In the genomic region with DNA sequence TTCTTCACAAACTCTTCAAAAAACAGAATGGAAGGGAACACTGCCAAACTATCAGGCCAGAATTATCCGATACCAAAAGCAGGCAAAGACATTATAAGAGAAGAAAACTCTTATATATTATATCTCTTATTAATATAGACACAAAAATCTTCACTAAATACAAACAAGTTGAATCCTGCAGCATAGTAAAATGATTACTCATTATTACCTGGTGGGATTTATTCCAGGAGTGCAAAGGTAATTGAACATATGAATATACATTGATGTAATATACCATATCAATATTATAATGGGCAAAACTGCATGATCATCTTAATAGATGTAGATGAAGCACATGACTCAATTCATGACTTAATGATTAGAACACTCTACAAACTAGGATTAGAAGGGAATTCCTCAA, we compare ENCODE assay signal across 28 cellular contexts. TPM values are rescaled to one million over a fixed set of nuclear protein-coding genes. Genes with fewer than 3 reads are reported as not detected.
"Had no signal": no experiment of that assay in that cellular context is flagged by ENCODE, and none has a peak within 500 bp of the region (broad histone marks: within the 10 kb centered on the region; RNA-seq: fewer than 3 reads in every experiment).

No MANE protein-coding gene starts in this region.

- H3K9me3 ChIP-seq: left lung, lower lobe of right lung, neutrophil, psoas muscle, right lobe of liver, stomach, testis, thyroid gland, transverse colon, upper lobe of left lung, vagina had no signal

- H3K36me3 ChIP-seq: left lung, lower lobe of right lung, neural progenitor cell, neutrophil, stomach, thyroid gland, transverse colon, upper lobe of left lung, vagina had no signal

- FAIRE-seq: kidney had no signal

- H3K27ac ChIP-seq: left lung, lower lobe of right lung, neural progenitor cell, neutrophil, parathyroid adenoma, psoas muscle, right lobe of liver, stomach, testis, thyroid gland, transverse colon, upper lobe of left lung, vagina had no signal

- DNase-seq: hippocampal formation; kidney; left colon; left lung; lower lobe of right lung; mesendoderm; naive B cell; natural killer cell; nephron progenitor cell; occipital lobe; psoas muscle; right lobe of liver; stimulated activated CD4-positive, alpha-beta T cell treated with anti-CD3 and anti-CD28 coated beads, Interleukin-1b, Interleukin-23, amount 100 ng/mL, for 48 hours; stimulated activated CD4-positive, alpha-beta T cell treated with anti-CD3 and anti-CD28 coated beads, Interleukin-2, amount 100 ng/mL, for 48 hours; stimulated activated naive B cell treated with anti-CD40 and anti-IgM and Interleukin-4, amounts not matched to agents 10 μg/mL and 1 μg/mL and 100 μg/mL, for 72 hours; stimulated activated naive CD8-positive, alpha-beta T cell treated with anti-CD3 and anti-CD28 coated beads, Interleukin-15, Interleukin-2, amounts not matched to agents 100 U/mL and 50 U/mL, for 24 hours; stomach; testis; thyroid gland; transverse colon; upper lobe of left lung had no signal

- H3K27me3 ChIP-seq: left lung, neural progenitor cell, neutrophil, right lobe of liver, stomach, testis, thyroid gland, transverse colon, upper lobe of left lung, vagina had no signal

- H3K9ac ChIP-seq: neural progenitor cell, parathyroid adenoma had no signal

- H3K79me2 ChIP-seq: parathyroid adenoma had no signal

- H3K4me2 ChIP-seq: neural progenitor cell, smooth muscle cell had no signal

- H2AFZ ChIP-seq: parathyroid adenoma had no signal

- H3K4me3 ChIP-seq: left lung, lower lobe of right lung, neural progenitor cell, psoas muscle, right lobe of liver, smooth muscle cell, stomach, testis, thyroid gland, transverse colon, upper lobe of left lung, vagina had no signal

- ATAC-seq: left colon; left lung; lower lobe of right lung; natural killer cell; psoas muscle; right lobe of liver; stimulated activated naive B cell treated with anti-CD40 and anti-IgM and Interleukin-4, amounts not matched to agents 10 μg/mL and 1 μg/mL and 100 μg/mL, for 72 hours; stimulated activated naive CD8-positive, alpha-beta T cell treated with anti-CD3 and anti-CD28 coated beads, Interleukin-15, Interleukin-2, amounts not matched to agents 100 U/mL and 50 U/mL, for 24 hours had no signal

- H3K4me1 ChIP-seq: left lung, lower lobe of right lung, neural progenitor cell, parathyroid adenoma, psoas muscle, right lobe of liver, stomach, testis, thyroid gland, upper lobe of left lung, vagina had no signal

RNA-seq across cellular contexts. Expression of a gene that starts 25.1 kb away (rescaled TPM):
- total RNA-seq: osteocyte, skeletal muscle tissue, vagina had no signal
- polyA plus RNA-seq: stomach had no signal
